8 cellular contexts compared by ENCODE assay signal in the genomic region with DNA sequence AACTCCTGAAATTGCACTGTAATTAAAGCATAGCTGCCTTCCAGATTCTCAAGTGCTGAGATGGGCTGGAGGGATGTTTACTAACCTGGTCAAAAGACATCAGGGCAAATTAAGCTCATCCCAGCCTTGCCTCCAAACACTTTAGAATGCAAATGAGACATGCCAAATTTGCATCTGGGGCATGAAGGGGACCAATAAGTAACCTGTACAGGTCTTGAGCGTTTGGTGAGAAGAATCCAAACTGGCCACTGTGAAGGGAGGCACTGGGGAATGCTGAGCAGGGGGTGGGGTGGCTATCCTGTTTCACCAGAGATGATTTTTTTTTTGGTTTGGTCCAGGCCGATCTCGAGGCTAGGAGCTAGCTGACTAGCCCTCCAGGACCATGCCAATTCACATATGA. TPM values are rescaled to one million over a fixed set of nuclear protein-coding genes. Genes with fewer than 3 reads are reported as not detected.
DNase-seq lines count a peak whose midpoint lies in the region; ATAC-seq and TF ChIP-seq lines count a peak whose summit lies in the region.

No MANE protein-coding gene starts in this region.

- H3K9me3 ChIP-seq in uterus (no peaks in the 10 kb centered on the region), A673 (ENCODE audit: low read depth, low read length, poor library complexity, severe bottlenecking) (no peaks in the 10 kb centered on the region)

- peak overlapping the region; percentile 54 for H3K4me3 ChIP-seq in KMS-11 (IDR thresholded peaks at IDR 0.05; ENCODE audit: insufficient read depth, low read depth, low read length)
- no peak overlapping the region for H3K4me3 ChIP-seq in uterus
- no peak overlapping the region for H3K4me3 ChIP-seq in A673 (ENCODE audit: low read depth, low read length, poor library complexity, severe bottlenecking)

- DNase-seq in epithelial cell of prostate (ENCODE audit: low read depth, low spot score) (no peak), uterus (no peak), A673 (ENCODE audit: low spot score) (no peak), A172 (ENCODE audit: low spot score) (no peak), occipital lobe (lab: John Stamatoyannopoulos, UW) (no peak)

- H4K20me1 ChIP-seq in KMS-11 (ENCODE audit: insufficient read depth) = no peaks in the 10 kb centered on the region

- H3K4me2 ChIP-seq in KMS-11 = peak overlapping the region; percentile 85

- H3K27ac ChIP-seq in KMS-11 (peak overlapping the region; percentile 89), epithelial cell of prostate (peak overlapping the region; percentile 12), uterus (peak overlapping the region; percentile 21 to 33), A673 (ENCODE audit: low read depth, low read length, poor library complexity, severe bottlenecking) (no peak overlapping the region)

- BruUV-seq in A673 (replicated peaks; lab: Mats Ljungman, UMichigan) = no TSS peak

- CTCF ChIA-PET in A673 (lab: Charles Lee) = no interaction called here

- H3K36me3 ChIP-seq in KMS-11 (ENCODE audit: insufficient read depth) (no peaks in the 10 kb centered on the region), uterus (no peaks in the 10 kb centered on the region), A673 (ENCODE audit: insufficient read depth, low read length, poor library complexity, severe bottlenecking) (no peaks in the 10 kb centered on the region)

- peak overlapping the region; percentile 61; the same call in 1 of the 2 replicates for H3K9ac ChIP-seq in KMS-11

- H3K79me2 ChIP-seq in KMS-11 (ENCODE audit: insufficient read depth, low read depth) = peaks cover 15% of the 10 kb centered on the region; the same call in 1 of the 2 replicates

- POLR2A ChIA-PET in A673 (lab: Charles Lee; ENCODE audit: low non-redundant PET) = no interaction called here

- H2AFZ ChIP-seq in KMS-11 (ENCODE audit: low read depth) = peak overlapping the region; percentile 62; the same call in 1 of the 2 replicates

- TF ChIP-seq POLR2A in uterus (IDR thresholded peaks at IDR 0.05) = no peak

- intact Hi-C loops in uterus (cut with DNase I; ENCODE audit: low total_unique reads) (no loop called here), A673 (cut with micrococcal nuclease; ENCODE audit: unreplicated experiment) (no loop called here)

- H3K27me3 ChIP-seq in KMS-11 (ENCODE audit: insufficient read depth, low read depth) (no peaks in the 10 kb centered on the region), uterus (no peaks in the 10 kb centered on the region), A673 (replicated peaks; ENCODE audit: insufficient read depth, low read depth, low read length, poor library complexity) (no peaks in the 10 kb centered on the region)

- H3K4me1 ChIP-seq in KMS-11 (ENCODE audit: low read depth, poor library complexity, severe bottlenecking) (peaks cover 60% of the 10 kb centered on the region), uterus (no peaks in the 10 kb centered on the region), A673 (ENCODE audit: insufficient read depth, low read length, poor library complexity, severe bottlenecking) (peaks cover 19% of the 10 kb centered on the region)

- ATAC-seq in GM18499 (IDR thresholded peaks at IDR 0.05; ENCODE audit: insufficient read depth, unreplicated experiment) = peak; percentile 32
- peak; percentile 46 for ATAC-seq in GM21515 (IDR thresholded peaks at IDR 0.05; ENCODE audit: unreplicated experiment)

- TF ChIP-seq CTCF in KMS-11 (conservative IDR thresholded peaks at IDR 0.05; ENCODE audit: low read depth, low read length) = no peak
- no peak for TF ChIP-seq CTCF in uterus (IDR thresholded peaks at IDR 0.05)
- TF ChIP-seq CTCF in A673 (conservative IDR thresholded peaks at IDR 0.05; ENCODE audit: low read depth, low read length) = no peak

RNA-seq across cellular contexts. Expression of gene ADA2, which starts 38.3 kb away (rescaled TPM):
- total RNA-seq in uterus (10 to 100 TPM in 2 of 4 donors, 1 to 10 TPM in 1, under 1 TPM in 1; 0.29 to 14.3 (median 8.2) TPM), A673 (2021) (4.1 and 4.9 TPM in 2 replicates), occipital lobe (3.4 TPM)
- not detected in 2 replicates for total RNA-seq in A172 (2014; rRNA removed; shearing (Covaris generic))
